In the genomic region with DNA sequence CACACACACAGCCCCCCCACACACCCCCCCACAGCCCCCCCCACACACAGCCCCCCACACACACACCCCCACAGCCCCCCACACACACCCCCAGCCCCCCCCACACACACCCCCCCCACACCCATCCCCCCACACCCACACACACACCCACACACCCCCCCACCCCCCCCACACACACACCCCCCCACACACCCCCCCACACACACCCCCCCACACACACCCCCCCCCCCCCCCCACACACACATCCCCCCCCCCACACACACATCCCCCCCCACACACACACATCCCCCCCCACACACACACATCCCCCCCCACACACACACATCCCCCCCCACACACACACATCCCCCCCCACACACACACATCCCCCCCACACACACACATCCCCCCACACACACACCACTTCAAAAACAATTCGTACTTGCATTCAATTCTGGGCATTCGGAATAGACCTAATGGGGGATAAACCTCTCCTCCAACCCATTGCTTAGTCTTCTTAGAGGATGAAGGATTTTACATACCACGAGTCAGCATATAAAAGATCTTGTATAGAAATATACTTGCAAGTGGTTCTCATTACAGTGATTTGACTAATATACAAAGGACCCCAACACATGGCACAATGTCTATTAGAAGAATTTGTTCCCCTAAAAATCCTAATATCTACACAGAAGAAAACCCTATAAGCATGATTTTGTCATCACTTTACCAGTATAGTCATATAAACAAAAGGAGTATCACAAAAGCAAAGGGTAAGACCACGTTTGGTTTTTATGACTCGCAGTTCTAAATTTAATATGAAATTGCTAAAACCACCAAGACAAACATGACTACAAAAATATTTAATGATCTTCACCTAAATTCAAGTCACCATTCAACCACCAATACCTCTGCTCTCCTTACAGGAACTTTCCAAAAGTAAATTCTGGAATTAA, we compare ENCODE assay signal across 2 cellular contexts.
TF ChIP-seq lines count a peak whose summit lies in the region.

No MANE protein-coding gene starts in this region.

TF ChIP-seq in IMR-90, 13 proteins besides CTCF, POLR2A, EP300 and RAD21:
- no peak for TF ChIP-seq MXI1 (IDR thresholded peaks at IDR 0.05; ENCODE audit: borderline replicate concordance, low read depth, low read length)
- TF ChIP-seq, protein P1, sequence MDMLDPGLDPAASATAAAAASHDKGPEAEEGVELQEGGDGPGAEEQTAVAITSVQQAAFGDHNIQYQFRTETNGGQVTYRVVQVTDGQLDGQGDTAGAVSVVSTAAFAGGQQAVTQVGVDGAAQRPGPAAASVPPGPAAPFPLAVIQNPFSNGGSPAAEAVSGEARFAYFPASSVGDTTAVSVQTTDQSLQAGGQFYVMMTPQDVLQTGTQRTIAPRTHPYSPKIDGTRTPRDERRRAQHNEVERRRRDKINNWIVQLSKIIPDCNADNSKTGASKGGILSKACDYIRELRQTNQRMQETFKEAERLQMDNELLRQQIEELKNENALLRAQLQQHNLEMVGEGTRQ (IDR thresholded peaks at IDR 0.05; ENCODE audit: low read depth, low read length) = no peak
- TF ChIP-seq CHD1 (IDR thresholded peaks at IDR 0.05; ENCODE audit: low read depth, low read length) = no peak
- no peak for TF ChIP-seq NFE2L2 (IDR thresholded peaks at IDR 0.05; ENCODE audit: low read depth, low read length)
- no peak for TF ChIP-seq RFX5 (IDR thresholded peaks at IDR 0.05; ENCODE audit: low read depth, low read length)
- TF ChIP-seq MAFK (IDR thresholded peaks at IDR 0.05; ENCODE audit: low read depth, low read length) = 0 out of 2 replicates have a peak, but pooled peaks have one; percentile 6

TF ChIP-seq in H1, 55 proteins besides CTCF, POLR2A, EP300 and RAD21:
- TF ChIP-seq SP2 (IDR thresholded peaks at IDR 0.05; ENCODE audit: low read length) (no peak), TAF7 (optimal IDR thresholded peaks at IDR 0.05; ENCODE audit: borderline replicate concordance, low read depth, low read length) (no peak), BACH1 (IDR thresholded peaks at IDR 0.05; ENCODE audit: low read length) (peak; percentile 31; the same call in 1 of the 2 replicates)
